In genomic region chr5:73663860-73664240, GRCh38 we compare ENCODE assay signal across 13 cellular contexts. TPM values are rescaled to one million over a fixed set of nuclear protein-coding genes. Genes with fewer than 3 reads are reported as not detected.
DNase-seq lines count a peak whose midpoint lies in the region; ATAC-seq, FAIRE-seq and TF ChIP-seq lines count a peak whose summit lies in the region.
"Had no signal": no experiment of that assay in that cellular context is flagged by ENCODE, and none has a peak within 500 bp of the region (broad histone marks: within the 10 kb centered on the region; RNA-seq: fewer than 3 reads in every experiment).

No MANE protein-coding gene starts in this region.

- no peak for TF ChIP-seq CTCF in kidney (IDR thresholded peaks at IDR 0.05; ENCODE audit: borderline replicate concordance, extremely low read depth, insufficient read depth)
- no peak for TF ChIP-seq CTCF in omental fat pad (IDR thresholded peaks at IDR 0.05)

- H3K9me3 Mint-ChIP-seq in activated naive CD4-positive, alpha-beta T cell treated with anti-CD3 and anti-CD28 coated beads, Interleukin-2, amount 50 U/mL, for 72 hours: no peaks in the 10 kb centered on the region

- H3K9me3 ChIP-seq in kidney (ENCODE audit: control insufficient read depth in 1 of 2, low read length in 2 of 2): no peaks in the 10 kb centered on the region
- H3K9me3 ChIP-seq: psoas muscle had no signal

- peak; percentile 52 for ATAC-seq in GM21390 (IDR thresholded peaks at IDR 0.05; ENCODE audit: unreplicated experiment)
- ATAC-seq in HG03064 (IDR thresholded peaks at IDR 0.05; ENCODE audit: low read depth, unreplicated experiment): peak; percentile 58
- no peak for ATAC-seq in omental fat pad (ENCODE audit: low FRiP score)
- ATAC-seq in activated naive CD4-positive, alpha-beta T cell treated with anti-CD3 and anti-CD28 coated beads, Interleukin-2, amount 50 U/mL, for 72 hours: no peak
- ATAC-seq: psoas muscle, Right ventricle myocardium inferior had no signal

- peak; percentile 45 for FAIRE-seq in kidney (lab: Jason Lieb, UNC)
- FAIRE-seq: colon had no signal

- H3K27ac Mint-ChIP-seq in activated naive CD4-positive, alpha-beta T cell treated with anti-CD3 and anti-CD28 coated beads, Interleukin-2, amount 50 U/mL, for 72 hours: no peak overlapping the region

- H3K4me1 ChIP-seq in kidney (ENCODE audit: control insufficient read depth in 1 of 2, insufficient read depth in 1 of 2, low read depth in 1 of 2, low read length in 2 of 2): peaks cover 2 to 7% of the 10 kb centered on the region in 2 donors

- H3K4me3 ChIP-seq in kidney (ENCODE audit: low read length in 2 of 2): peak overlapping the region in 1 of 2 donors; percentile 18
- H3K4me3 ChIP-seq: psoas muscle had no signal

- DNase-seq in DMS53 treated with DMSO at 0.1 percent for 48 hours (lab: John Stamatoyannopoulos, UW; ENCODE audit: unreplicated experiment): peak; percentile 58
- DNase-seq in kidney: no peak
- no peak for DNase-seq in NK-92 treated with Interleukin-12 subunit alpha and Interleukin-12 subunit beta, amount 100 ng/mL, for 24 hours (lab: John Stamatoyannopoulos, UW)
- DNase-seq in omental fat pad (ENCODE audit: low spot score): no peak
- DNase-seq in activated naive CD4-positive, alpha-beta T cell treated with anti-CD3 and anti-CD28 coated beads, Interleukin-2, amount 50 U/mL, for 72 hours (ENCODE audit: low spot score in 2 of 2): no peak
- no peak for DNase-seq in activated CD4-positive, alpha-beta T cell treated with anti-CD3 and anti-CD28 coated beads for 1 hour
- DNase-seq: NCI-H1436 treated with DMSO at 0.1 percent for 48 hours, NCI-H526 treated with DMSO at 0.1 percent for 48 hours, psoas muscle had no signal

- no peaks in the 10 kb centered on the region for H3K36me3 Mint-ChIP-seq in activated naive CD4-positive, alpha-beta T cell treated with anti-CD3 and anti-CD28 coated beads, Interleukin-2, amount 50 U/mL, for 72 hours

- H3K36me3 ChIP-seq in kidney (ENCODE audit: control insufficient read depth in 1 of 2, insufficient read depth in 2 of 2, low read length in 2 of 2): no peaks in the 10 kb centered on the region

- intact Hi-C loops in kidney (cut with DNase I): no loop called here

- H3K27ac ChIP-seq in kidney (ENCODE audit: low read depth in 2 of 2, low read length in 2 of 2): peak overlapping the region; percentile 7 to 11
- H3K27ac ChIP-seq: psoas muscle had no signal

- H3K9ac ChIP-seq in kidney (ENCODE audit: low read length in 2 of 2): no peak overlapping the region

RNA-seq across cellular contexts. Expression of gene ARHGEF28, which starts 37.9 kb away (rescaled TPM):
- total RNA-seq in kidney (66.3 TPM), omental fat pad (10 to 100 TPM in 3 of 4 donors, 1 to 10 TPM in 1; 8.2 to 16.5 (median 15.4) TPM)
- polyA plus RNA-seq in kidney (ENCODE audit: insufficient read depth, low read depth, low replicate concordance): 21.9 TPM
- total RNA-seq in activated naive CD4-positive, alpha-beta T cell treated with anti-CD3 and anti-CD28 coated beads, Interleukin-2, amount 50 U/mL, for 72 hours: under 1 TPM in 1 of 2 donors, not detected in 1; 0.05 TPM

Comparison
In these comparisons a context has a peak if more than half of its experiments do, and no peak if none do; other contexts are left out.
1. ATAC-seq: peak in GM21390 (single experiment) and HG03064 (single experiment); none in omental fat pad (single experiment) and activated naive CD4-positive, alpha-beta T cell treated with anti-CD3 and anti-CD28 coated beads, Interleukin-2, amount 50 U/mL, for 72 hours (0 of 2).
2. RNA of gene ARHGEF28, which starts 37.9 kb away (total RNA-seq): 66.3 TPM in kidney (single experiment) and 8.2 to 16.5 TPM in omental fat pad; 0.05 TPM in activated naive CD4-positive, alpha-beta T cell treated with anti-CD3 and anti-CD28 coated beads, Interleukin-2, amount 50 U/mL, for 72 hours; every median in the first group is over 4 times any median in the second.